Comparison of ENCODE assay signal across 17 cellular contexts in genomic region chr19:32349724-32350475, GRCh38. TPM values are rescaled to one million over a fixed set of nuclear protein-coding genes. Genes with fewer than 3 reads are reported as not detected.
A peak's percentile ranks its signal among the peaks of the same experiment; 100 is the strongest.
DNase-seq lines count a peak whose midpoint lies in the region; ATAC-seq, FAIRE-seq and TF ChIP-seq lines count a peak whose summit lies in the region.
"Had no signal": no experiment of that assay in that cellular context is flagged by ENCODE, and none has a peak within 500 bp of the region (broad histone marks: within the 10 kb centered on the region; RNA-seq: fewer than 3 reads in every experiment).

No MANE protein-coding gene starts in this region.

- DNase-seq in DMS53 (lab: John Stamatoyannopoulos, UW): peak; percentile 28
- no peak for DNase-seq in DMS53 treated with DMSO at 0.1 percent for 48 hours (lab: John Stamatoyannopoulos, UW; ENCODE audit: unreplicated experiment)
- DNase-seq in HT-29 (ENCODE audit: low spot score): peak; percentile 73
- DNase-seq in renal cortical epithelial cell (ENCODE audit: low read depth): peak; percentile 23
- no peak for DNase-seq in frontal cortex (ENCODE audit: low spot score in 2 of 2)
- DNase-seq: 8988T; activated naive CD8-positive, alpha-beta T cell treated with anti-CD3 and anti-CD28 coated beads, Interleukin-2, amount 10 ng/mL, durations not matched to agents 7 days and 5 days; posterior cingulate gyrus; Right ventricle myocardium superior; stimulated activated CD4-positive, alpha-beta T cell treated with anti-CD3 and anti-CD28 coated beads, Interleukin-15, amount 100 ng/mL, for 24 hours; T-helper 9 cell had no signal

- FAIRE-seq in frontal cortex (lab: Jason Lieb, UNC): no peak
- FAIRE-seq: endothelial cell of umbilical vein, G401.6, HTR-8/SVneo had no signal

- H3K27me3 Mint-ChIP-seq in brain: peaks cover 8% of the 10 kb centered on the region

- no peaks in the 10 kb centered on the region for H3K9me3 Mint-ChIP-seq in brain

- TF ChIP-seq CTCF in brain (conservative IDR thresholded peaks at IDR 0.05): no peak

- ATAC-seq in GM21528 (IDR thresholded peaks at IDR 0.05; ENCODE audit: low FRiP score, unreplicated experiment) (no peak), GM18868 (IDR thresholded peaks at IDR 0.05; ENCODE audit: unreplicated experiment) (no peak)

- H3K4me1 Mint-ChIP-seq in brain: peaks cover 52% of the 10 kb centered on the region

- H3K4me3 Mint-ChIP-seq in brain: peak overlapping the region in 2 of 5 experiments; percentile 2 to 72
- H3K4me3 Mint-ChIP-seq: activated naive CD8-positive, alpha-beta T cell treated with anti-CD3 and anti-CD28 coated beads, Interleukin-2, amount 10 ng/mL, durations not matched to agents 7 days and 5 days had no signal

- peak overlapping the region in 4 of 5 experiments; percentile 22 to 80 (median 47) for H3K27ac Mint-ChIP-seq in brain
- H3K27ac Mint-ChIP-seq: activated naive CD8-positive, alpha-beta T cell treated with anti-CD3 and anti-CD28 coated beads, Interleukin-2, amount 10 ng/mL, durations not matched to agents 7 days and 5 days had no signal

- peaks cover 59% of the 10 kb centered on the region for H3K36me3 Mint-ChIP-seq in brain

RNA-seq across cellular contexts. Expression of gene ZNF507, which starts 4.5 kb away (rescaled TPM):
- total RNA-seq in HT-29 (2014; rRNA removed; shearing (Covaris generic)): 5.3 and 6.5 TPM in 2 replicates
- polyA plus RNA-seq in brain (ENCODE audit: insufficient read depth, low read depth, low replicate concordance): 16.7 TPM
- total RNA-seq in renal cortical epithelial cell (5.2 and 20.3 TPM in 2 replicates), frontal cortex (24.1 TPM)

RNA-seq across cellular contexts. Expression of gene DPY19L3, which starts 55.7 kb away (rescaled TPM):
- 17.2 and 21.9 TPM in 2 replicates for total RNA-seq in HT-29 (2014; rRNA removed; shearing (Covaris generic))
- 25.4 TPM for polyA plus RNA-seq in brain (ENCODE audit: insufficient read depth, low read depth, low replicate concordance)
- 12.3 and 19.3 TPM in 2 replicates for total RNA-seq in renal cortical epithelial cell
- 28.9 TPM for total RNA-seq in frontal cortex

Comparison
In these comparisons a context has a peak if more than half of its experiments do, and no peak if none do; other contexts are left out.
1. DNase-seq: peak in DMS53 (single experiment), HT-29 (single experiment) and renal cortical epithelial cell (single experiment); none in DMS53 treated with DMSO at 0.1 percent for 48 hours (single experiment) and frontal cortex (0 of 2).